In genomic region chr14:76501156-76501555, GRCh38 we compare ENCODE assay signal across 14 cellular contexts.
"Had no signal": no experiment of that assay in that cellular context is flagged by ENCODE, and none has a peak within 500 bp of the region (broad histone marks: within the 10 kb centered on the region; RNA-seq: fewer than 3 reads in every experiment).

No MANE protein-coding gene starts in this region.

- H3K36me3 Mint-ChIP-seq: naive B cell, type B pancreatic cell had no signal

- H3K9me3 Mint-ChIP-seq: dendritic cell treated with granulocyte-macrophage colony-stimulating factor and Interleukin-4, amounts not matched to agents 40 ng/mL and 50 ng/mL, for 4 days; effector memory CD8-positive, alpha-beta T cell; type B pancreatic cell had no signal

- H3K36me3 ChIP-seq: esophagus squamous epithelium had no signal

- H3K4me3 Mint-ChIP-seq: dendritic cell treated with granulocyte-macrophage colony-stimulating factor and Interleukin-4, amounts not matched to agents 40 ng/mL and 50 ng/mL, for 4 days; effector memory CD8-positive, alpha-beta T cell; naive B cell; type B pancreatic cell had no signal

- DNase-seq: effector memory CD8-positive, alpha-beta T cell; esophagus squamous epithelium; kidney glomerular epithelial cell; mesendoderm; naive B cell; posterior cingulate gyrus; stimulated activated CD4-positive, alpha-beta T cell treated with anti-CD3 and anti-CD28 coated beads, Interleukin-2, amount 100 ng/mL, for 48 hours; stimulated activated naive CD4-positive, alpha-beta T cell treated with Interleukin-2 at 50 U/mL for 16 hours had no signal

- H3K27ac ChIP-seq: esophagus squamous epithelium, skin epidermis had no signal

- H3K4me3 ChIP-seq: esophagus squamous epithelium, skin epidermis had no signal

- H3K9me3 ChIP-seq: esophagus squamous epithelium had no signal

- FAIRE-seq: colon, urothelium cell line had no signal

- H3K4me1 ChIP-seq: esophagus squamous epithelium had no signal

- ATAC-seq: effector memory CD8-positive, alpha-beta T cell; sciatic nerve had no signal

- H3K27ac Mint-ChIP-seq: dendritic cell treated with granulocyte-macrophage colony-stimulating factor and Interleukin-4, amounts not matched to agents 40 ng/mL and 50 ng/mL, for 4 days; effector memory CD8-positive, alpha-beta T cell; type B pancreatic cell had no signal

- H3K4me1 Mint-ChIP-seq: naive B cell had no signal
